ENCODE assay signal across 1 cellular context in the genomic region with DNA sequence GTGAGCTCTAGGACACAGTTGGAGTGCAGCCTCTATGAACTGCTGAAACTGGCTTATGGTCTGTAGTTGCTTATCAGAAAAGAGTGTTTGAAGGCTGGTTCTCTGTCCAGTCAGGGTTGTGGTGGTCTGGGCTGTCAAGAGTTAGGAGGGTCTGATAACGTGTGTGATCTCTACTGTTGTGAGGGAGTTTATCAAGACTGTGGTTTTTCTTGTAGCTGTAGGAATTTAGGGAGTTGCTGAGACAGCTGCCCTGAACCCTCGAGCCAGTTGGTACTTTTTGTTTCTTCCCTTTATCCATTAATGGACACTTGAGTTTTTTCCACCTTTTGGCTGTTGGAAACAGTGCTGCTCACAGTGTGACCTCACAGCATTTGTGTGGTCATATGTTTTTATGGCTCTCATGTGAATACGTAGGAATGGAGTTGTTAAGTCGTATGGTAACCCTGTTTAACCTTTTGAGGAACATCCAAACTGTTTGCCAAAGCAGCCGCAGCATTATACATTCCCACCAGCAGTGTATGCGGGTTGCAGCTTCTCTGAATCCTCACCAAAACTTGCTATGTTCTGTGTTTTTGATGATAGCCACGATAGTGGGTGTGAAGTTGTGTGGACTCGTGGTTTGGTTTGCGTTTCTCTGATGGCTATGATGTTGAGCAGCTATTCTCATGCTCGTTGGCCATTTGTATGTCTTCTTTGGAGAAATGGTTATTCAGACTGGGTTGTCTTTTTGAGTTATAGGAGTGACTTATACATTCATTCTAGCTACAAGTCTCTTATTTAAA.
TF ChIP-seq lines count a peak whose summit lies in the region.

No MANE protein-coding gene starts in this region.

TF ChIP-seq in K562, 482 proteins besides CTCF, POLR2A, EP300 and RAD21 (continued from another document and continues in another):
- TF ChIP-seq, protein P1, sequence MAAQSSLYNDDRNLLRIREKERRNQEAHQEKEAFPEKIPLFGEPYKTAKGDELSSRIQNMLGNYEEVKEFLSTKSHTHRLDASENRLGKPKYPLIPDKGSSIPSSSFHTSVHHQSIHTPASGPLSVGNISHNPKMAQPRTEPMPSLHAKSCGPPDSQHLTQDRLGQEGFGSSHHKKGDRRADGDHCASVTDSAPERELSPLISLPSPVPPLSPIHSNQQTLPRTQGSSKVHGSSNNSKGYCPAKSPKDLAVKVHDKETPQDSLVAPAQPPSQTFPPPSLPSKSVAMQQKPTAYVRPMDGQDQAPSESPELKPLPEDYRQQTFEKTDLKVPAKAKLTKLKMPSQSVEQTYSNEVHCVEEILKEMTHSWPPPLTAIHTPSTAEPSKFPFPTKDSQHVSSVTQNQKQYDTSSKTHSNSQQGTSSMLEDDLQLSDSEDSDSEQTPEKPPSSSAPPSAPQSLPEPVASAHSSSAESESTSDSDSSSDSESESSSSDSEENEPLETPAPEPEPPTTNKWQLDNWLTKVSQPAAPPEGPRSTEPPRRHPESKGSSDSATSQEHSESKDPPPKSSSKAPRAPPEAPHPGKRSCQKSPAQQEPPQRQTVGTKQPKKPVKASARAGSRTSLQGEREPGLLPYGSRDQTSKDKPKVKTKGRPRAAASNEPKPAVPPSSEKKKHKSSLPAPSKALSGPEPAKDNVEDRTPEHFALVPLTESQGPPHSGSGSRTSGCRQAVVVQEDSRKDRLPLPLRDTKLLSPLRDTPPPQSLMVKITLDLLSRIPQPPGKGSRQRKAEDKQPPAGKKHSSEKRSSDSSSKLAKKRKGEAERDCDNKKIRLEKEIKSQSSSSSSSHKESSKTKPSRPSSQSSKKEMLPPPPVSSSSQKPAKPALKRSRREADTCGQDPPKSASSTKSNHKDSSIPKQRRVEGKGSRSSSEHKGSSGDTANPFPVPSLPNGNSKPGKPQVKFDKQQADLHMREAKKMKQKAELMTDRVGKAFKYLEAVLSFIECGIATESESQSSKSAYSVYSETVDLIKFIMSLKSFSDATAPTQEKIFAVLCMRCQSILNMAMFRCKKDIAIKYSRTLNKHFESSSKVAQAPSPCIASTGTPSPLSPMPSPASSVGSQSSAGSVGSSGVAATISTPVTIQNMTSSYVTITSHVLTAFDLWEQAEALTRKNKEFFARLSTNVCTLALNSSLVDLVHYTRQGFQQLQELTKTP (IDR thresholded peaks at IDR 0.05; ENCODE audit: low read depth in 1 of 2, partially characterized antibody in 2 of 2): peak in 1 of 2 experiments; percentile 69
- TF ChIP-seq NR2C1 (IDR thresholded peaks at IDR 0.05) (no peak), NR2C1 (tag; IDR thresholded peaks at IDR 0.05) (no peak), STAT5B (CRISPR knock-in tag; IDR thresholded peaks at IDR 0.05) (no peak), NR2C2 (CRISPR knock-in tag; IDR thresholded peaks at IDR 0.05) (no peak), NR2C2 (tag; IDR thresholded peaks at IDR 0.05) (0 out of 2 replicates have a peak, but pooled peaks have one; percentile 65), ZNF165 (CRISPR knock-in tag; IDR thresholded peaks at IDR 0.05; ENCODE audit: borderline replicate concordance) (0 out of 2 replicates have a peak, but pooled peaks have one; percentile 5), SPI1 (IDR thresholded peaks at IDR 0.05; ENCODE audit: borderline replicate concordance, low read depth, low read length) (no peak), ZNF140 (CRISPR knock-in tag; IDR thresholded peaks at IDR 0.05) (no peak)
- TF ChIP-seq, protein P2, sequence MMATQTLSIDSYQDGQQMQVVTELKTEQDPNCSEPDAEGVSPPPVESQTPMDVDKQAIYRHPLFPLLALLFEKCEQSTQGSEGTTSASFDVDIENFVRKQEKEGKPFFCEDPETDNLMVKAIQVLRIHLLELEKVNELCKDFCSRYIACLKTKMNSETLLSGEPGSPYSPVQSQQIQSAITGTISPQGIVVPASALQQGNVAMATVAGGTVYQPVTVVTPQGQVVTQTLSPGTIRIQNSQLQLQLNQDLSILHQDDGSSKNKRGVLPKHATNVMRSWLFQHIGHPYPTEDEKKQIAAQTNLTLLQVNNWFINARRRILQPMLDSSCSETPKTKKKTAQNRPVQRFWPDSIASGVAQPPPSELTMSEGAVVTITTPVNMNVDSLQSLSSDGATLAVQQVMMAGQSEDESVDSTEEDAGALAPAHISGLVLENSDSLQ (IDR thresholded peaks at IDR 0.05): no peak; the same call in 1 of the 2 replicates
- TF ChIP-seq, protein P3, sequence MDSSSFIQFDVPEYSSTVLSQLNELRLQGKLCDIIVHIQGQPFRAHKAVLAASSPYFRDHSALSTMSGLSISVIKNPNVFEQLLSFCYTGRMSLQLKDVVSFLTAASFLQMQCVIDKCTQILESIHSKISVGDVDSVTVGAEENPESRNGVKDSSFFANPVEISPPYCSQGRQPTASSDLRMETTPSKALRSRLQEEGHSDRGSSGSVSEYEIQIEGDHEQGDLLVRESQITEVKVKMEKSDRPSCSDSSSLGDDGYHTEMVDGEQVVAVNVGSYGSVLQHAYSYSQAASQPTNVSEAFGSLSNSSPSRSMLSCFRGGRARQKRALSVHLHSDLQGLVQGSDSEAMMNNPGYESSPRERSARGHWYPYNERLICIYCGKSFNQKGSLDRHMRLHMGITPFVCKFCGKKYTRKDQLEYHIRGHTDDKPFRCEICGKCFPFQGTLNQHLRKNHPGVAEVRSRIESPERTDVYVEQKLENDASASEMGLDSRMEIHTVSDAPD (CRISPR knock-in tag; IDR thresholded peaks at IDR 0.05): no peak
- TF ChIP-seq, protein P4, sequence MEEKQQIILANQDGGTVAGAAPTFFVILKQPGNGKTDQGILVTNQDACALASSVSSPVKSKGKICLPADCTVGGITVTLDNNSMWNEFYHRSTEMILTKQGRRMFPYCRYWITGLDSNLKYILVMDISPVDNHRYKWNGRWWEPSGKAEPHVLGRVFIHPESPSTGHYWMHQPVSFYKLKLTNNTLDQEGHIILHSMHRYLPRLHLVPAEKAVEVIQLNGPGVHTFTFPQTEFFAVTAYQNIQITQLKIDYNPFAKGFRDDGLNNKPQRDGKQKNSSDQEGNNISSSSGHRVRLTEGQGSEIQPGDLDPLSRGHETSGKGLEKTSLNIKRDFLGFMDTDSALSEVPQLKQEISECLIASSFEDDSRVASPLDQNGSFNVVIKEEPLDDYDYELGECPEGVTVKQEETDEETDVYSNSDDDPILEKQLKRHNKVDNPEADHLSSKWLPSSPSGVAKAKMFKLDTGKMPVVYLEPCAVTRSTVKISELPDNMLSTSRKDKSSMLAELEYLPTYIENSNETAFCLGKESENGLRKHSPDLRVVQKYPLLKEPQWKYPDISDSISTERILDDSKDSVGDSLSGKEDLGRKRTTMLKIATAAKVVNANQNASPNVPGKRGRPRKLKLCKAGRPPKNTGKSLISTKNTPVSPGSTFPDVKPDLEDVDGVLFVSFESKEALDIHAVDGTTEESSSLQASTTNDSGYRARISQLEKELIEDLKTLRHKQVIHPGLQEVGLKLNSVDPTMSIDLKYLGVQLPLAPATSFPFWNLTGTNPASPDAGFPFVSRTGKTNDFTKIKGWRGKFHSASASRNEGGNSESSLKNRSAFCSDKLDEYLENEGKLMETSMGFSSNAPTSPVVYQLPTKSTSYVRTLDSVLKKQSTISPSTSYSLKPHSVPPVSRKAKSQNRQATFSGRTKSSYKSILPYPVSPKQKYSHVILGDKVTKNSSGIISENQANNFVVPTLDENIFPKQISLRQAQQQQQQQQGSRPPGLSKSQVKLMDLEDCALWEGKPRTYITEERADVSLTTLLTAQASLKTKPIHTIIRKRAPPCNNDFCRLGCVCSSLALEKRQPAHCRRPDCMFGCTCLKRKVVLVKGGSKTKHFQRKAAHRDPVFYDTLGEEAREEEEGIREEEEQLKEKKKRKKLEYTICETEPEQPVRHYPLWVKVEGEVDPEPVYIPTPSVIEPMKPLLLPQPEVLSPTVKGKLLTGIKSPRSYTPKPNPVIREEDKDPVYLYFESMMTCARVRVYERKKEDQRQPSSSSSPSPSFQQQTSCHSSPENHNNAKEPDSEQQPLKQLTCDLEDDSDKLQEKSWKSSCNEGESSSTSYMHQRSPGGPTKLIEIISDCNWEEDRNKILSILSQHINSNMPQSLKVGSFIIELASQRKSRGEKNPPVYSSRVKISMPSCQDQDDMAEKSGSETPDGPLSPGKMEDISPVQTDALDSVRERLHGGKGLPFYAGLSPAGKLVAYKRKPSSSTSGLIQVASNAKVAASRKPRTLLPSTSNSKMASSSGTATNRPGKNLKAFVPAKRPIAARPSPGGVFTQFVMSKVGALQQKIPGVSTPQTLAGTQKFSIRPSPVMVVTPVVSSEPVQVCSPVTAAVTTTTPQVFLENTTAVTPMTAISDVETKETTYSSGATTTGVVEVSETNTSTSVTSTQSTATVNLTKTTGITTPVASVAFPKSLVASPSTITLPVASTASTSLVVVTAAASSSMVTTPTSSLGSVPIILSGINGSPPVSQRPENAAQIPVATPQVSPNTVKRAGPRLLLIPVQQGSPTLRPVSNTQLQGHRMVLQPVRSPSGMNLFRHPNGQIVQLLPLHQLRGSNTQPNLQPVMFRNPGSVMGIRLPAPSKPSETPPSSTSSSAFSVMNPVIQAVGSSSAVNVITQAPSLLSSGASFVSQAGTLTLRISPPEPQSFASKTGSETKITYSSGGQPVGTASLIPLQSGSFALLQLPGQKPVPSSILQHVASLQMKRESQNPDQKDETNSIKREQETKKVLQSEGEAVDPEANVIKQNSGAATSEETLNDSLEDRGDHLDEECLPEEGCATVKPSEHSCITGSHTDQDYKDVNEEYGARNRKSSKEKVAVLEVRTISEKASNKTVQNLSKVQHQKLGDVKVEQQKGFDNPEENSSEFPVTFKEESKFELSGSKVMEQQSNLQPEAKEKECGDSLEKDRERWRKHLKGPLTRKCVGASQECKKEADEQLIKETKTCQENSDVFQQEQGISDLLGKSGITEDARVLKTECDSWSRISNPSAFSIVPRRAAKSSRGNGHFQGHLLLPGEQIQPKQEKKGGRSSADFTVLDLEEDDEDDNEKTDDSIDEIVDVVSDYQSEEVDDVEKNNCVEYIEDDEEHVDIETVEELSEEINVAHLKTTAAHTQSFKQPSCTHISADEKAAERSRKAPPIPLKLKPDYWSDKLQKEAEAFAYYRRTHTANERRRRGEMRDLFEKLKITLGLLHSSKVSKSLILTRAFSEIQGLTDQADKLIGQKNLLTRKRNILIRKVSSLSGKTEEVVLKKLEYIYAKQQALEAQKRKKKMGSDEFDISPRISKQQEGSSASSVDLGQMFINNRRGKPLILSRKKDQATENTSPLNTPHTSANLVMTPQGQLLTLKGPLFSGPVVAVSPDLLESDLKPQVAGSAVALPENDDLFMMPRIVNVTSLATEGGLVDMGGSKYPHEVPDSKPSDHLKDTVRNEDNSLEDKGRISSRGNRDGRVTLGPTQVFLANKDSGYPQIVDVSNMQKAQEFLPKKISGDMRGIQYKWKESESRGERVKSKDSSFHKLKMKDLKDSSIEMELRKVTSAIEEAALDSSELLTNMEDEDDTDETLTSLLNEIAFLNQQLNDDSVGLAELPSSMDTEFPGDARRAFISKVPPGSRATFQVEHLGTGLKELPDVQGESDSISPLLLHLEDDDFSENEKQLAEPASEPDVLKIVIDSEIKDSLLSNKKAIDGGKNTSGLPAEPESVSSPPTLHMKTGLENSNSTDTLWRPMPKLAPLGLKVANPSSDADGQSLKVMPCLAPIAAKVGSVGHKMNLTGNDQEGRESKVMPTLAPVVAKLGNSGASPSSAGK (IDR thresholded peaks at IDR 0.05): no peak
- TF ChIP-seq, protein P5, sequence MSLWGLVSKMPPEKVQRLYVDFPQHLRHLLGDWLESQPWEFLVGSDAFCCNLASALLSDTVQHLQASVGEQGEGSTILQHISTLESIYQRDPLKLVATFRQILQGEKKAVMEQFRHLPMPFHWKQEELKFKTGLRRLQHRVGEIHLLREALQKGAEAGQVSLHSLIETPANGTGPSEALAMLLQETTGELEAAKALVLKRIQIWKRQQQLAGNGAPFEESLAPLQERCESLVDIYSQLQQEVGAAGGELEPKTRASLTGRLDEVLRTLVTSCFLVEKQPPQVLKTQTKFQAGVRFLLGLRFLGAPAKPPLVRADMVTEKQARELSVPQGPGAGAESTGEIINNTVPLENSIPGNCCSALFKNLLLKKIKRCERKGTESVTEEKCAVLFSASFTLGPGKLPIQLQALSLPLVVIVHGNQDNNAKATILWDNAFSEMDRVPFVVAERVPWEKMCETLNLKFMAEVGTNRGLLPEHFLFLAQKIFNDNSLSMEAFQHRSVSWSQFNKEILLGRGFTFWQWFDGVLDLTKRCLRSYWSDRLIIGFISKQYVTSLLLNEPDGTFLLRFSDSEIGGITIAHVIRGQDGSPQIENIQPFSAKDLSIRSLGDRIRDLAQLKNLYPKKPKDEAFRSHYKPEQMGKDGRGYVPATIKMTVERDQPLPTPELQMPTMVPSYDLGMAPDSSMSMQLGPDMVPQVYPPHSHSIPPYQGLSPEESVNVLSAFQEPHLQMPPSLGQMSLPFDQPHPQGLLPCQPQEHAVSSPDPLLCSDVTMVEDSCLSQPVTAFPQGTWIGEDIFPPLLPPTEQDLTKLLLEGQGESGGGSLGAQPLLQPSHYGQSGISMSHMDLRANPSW (CRISPR knock-in tag; IDR thresholded peaks at IDR 0.05): 0 out of 2 replicates have a peak, but pooled peaks have one; percentile 25
- TF ChIP-seq, protein P6, sequence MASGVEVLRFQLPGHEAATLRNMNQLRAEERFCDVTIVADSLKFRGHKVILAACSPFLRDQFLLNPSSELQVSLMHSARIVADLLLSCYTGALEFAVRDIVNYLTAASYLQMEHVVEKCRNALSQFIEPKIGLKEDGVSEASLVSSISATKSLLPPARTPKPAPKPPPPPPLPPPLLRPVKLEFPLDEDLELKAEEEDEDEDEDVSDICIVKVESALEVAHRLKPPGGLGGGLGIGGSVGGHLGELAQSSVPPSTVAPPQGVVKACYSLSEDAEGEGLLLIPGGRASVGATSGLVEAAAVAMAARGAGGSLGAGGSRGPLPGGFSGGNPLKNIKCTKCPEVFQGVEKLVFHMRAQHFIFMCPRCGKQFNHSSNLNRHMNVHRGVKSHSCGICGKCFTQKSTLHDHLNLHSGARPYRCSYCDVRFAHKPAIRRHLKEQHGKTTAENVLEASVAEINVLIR (CRISPR knock-in tag; IDR thresholded peaks at IDR 0.05): no peak
